8 cellular contexts compared by ENCODE assay signal in the genomic region with DNA sequence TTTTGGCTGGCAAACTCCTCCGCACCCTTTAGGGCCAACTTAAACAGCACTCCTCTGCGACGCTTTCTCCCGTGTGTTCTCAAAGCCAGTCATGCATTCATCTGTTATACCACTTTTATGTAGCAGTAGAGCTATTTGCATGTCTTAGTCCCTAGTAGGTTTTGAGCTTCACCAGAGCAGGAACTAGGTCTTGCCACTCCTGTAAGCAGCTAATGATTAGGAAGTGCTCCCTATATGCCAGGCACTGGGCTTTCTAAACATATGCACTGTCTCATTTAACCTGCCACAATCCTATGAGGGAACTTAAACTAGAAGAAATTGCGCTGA.
A peak's percentile ranks its signal among the peaks of the same experiment; 100 is the strongest.
DNase-seq lines count a peak whose midpoint lies in the region; ATAC-seq, FAIRE-seq and TF ChIP-seq lines count a peak whose summit lies in the region.

No MANE protein-coding gene starts in this region.

- POLR2A ChIA-PET in RWPE1 (lab: Yijun Ruan, JAX; ENCODE audit: low non-redundant PET): no interaction called here

- no peak for FAIRE-seq in GM12892 (lab: Jason Lieb, UNC)

- CTCF ChIA-PET in RWPE1 (lab: Yijun Ruan, JAX): interaction anchor here (0.6 kb wide), 1 partner anchor 72 kb away, joined by 3 read pairs; no protein-coding TSS in a partner anchor

- H3K27ac Mint-ChIP-seq in stimulated activated naive B cell treated with anti-CD40 and anti-IgM and Interleukin-4, amounts not matched to agents 10 μg/mL and 1 μg/mL and 100 μg/mL, for 72 hours: peak overlapping the region; percentile 82
- no peak overlapping the region for H3K27ac Mint-ChIP-seq in activated T-helper 2 cell treated with anti-CD3 and anti-CD28 coated beads, Interferon-gamma antibody, Interleukin-2, Interleukin-4, amounts not matched to agents 10 μg/mL and 5 μg/mL and 100 μg/mL, durations not matched to agents 14 hours and 24 hours and 36 hours

- H3K4me1 Mint-ChIP-seq in stimulated activated naive B cell treated with anti-CD40 and anti-IgM and Interleukin-4, amounts not matched to agents 10 μg/mL and 1 μg/mL and 100 μg/mL, for 72 hours: peaks cover 17 to 49% of the 10 kb centered on the region in 2 donors
- H3K4me1 Mint-ChIP-seq in activated T-helper 2 cell treated with anti-CD3 and anti-CD28 coated beads, Interferon-gamma antibody, Interleukin-2, Interleukin-4, amounts not matched to agents 10 μg/mL and 5 μg/mL and 100 μg/mL, durations not matched to agents 14 hours and 24 hours and 36 hours (ENCODE audit: low read depth): peaks cover 10% of the 10 kb centered on the region

- no peaks in the 10 kb centered on the region for H3K36me3 Mint-ChIP-seq in stimulated activated naive B cell treated with anti-CD40 and anti-IgM and Interleukin-4, amounts not matched to agents 10 μg/mL and 1 μg/mL and 100 μg/mL, for 72 hours
- H3K36me3 Mint-ChIP-seq in activated T-helper 2 cell treated with anti-CD3 and anti-CD28 coated beads, Interferon-gamma antibody, Interleukin-2, Interleukin-4, amounts not matched to agents 10 μg/mL and 5 μg/mL and 100 μg/mL, durations not matched to agents 14 hours and 24 hours and 36 hours (ENCODE audit: low read depth): no peaks in the 10 kb centered on the region

- peak overlapping the region; percentile 51 for H3K4me3 Mint-ChIP-seq in stimulated activated naive B cell treated with anti-CD40 and anti-IgM and Interleukin-4, amounts not matched to agents 10 μg/mL and 1 μg/mL and 100 μg/mL, for 72 hours
- no peak overlapping the region for H3K4me3 Mint-ChIP-seq in activated T-helper 2 cell treated with anti-CD3 and anti-CD28 coated beads, Interferon-gamma antibody, Interleukin-2, Interleukin-4, amounts not matched to agents 10 μg/mL and 5 μg/mL and 100 μg/mL, durations not matched to agents 14 hours and 24 hours and 36 hours (ENCODE audit: low read depth)

- DNase-seq in RWPE1 (ENCODE audit: low spot score) (no peak), GM12892 (ENCODE audit: insufficient read length) (no peak), substantia nigra (lab: John Stamatoyannopoulos, UW) (no peak), SW480 (ENCODE audit: low spot score) (no peak)
- peak; percentile 32 for DNase-seq in stimulated activated naive B cell treated with anti-CD40 and anti-IgM and Interleukin-4, amounts not matched to agents 10 μg/mL and 1 μg/mL and 100 μg/mL, for 72 hours
- no peak for DNase-seq in activated T-helper 2 cell treated with anti-CD3 and anti-CD28 coated beads, Interferon-gamma antibody, Interleukin-2, Interleukin-4, amounts not matched to agents 10 μg/mL and 5 μg/mL and 100 μg/mL, durations not matched to agents 14 hours and 24 hours and 36 hours (ENCODE audit: low spot score)

- no peak for TF ChIP-seq CTCF in RWPE1 (conservative IDR thresholded peaks at IDR 0.05; ENCODE audit: low read depth)

- TF ChIP-seq POLR2A in GM12892 (IDR thresholded peaks at IDR 0.05; ENCODE audit: low read depth, low read length): no peak

- ATAC-seq in GM19043 (IDR thresholded peaks at IDR 0.05; ENCODE audit: low read depth, unreplicated experiment) (peak; percentile 68), HG02759 (IDR thresholded peaks at IDR 0.05; ENCODE audit: unreplicated experiment) (peak; percentile 71)
- ATAC-seq in stimulated activated naive B cell treated with anti-CD40 and anti-IgM and Interleukin-4, amounts not matched to agents 10 μg/mL and 1 μg/mL and 100 μg/mL, for 72 hours (replicated peaks): peak; percentile 84 to 86

- peaks cover 14 to 38% of the 10 kb centered on the region in 2 donors for H3K27me3 Mint-ChIP-seq in stimulated activated naive B cell treated with anti-CD40 and anti-IgM and Interleukin-4, amounts not matched to agents 10 μg/mL and 1 μg/mL and 100 μg/mL, for 72 hours
- H3K27me3 Mint-ChIP-seq in activated T-helper 2 cell treated with anti-CD3 and anti-CD28 coated beads, Interferon-gamma antibody, Interleukin-2, Interleukin-4, amounts not matched to agents 10 μg/mL and 5 μg/mL and 100 μg/mL, durations not matched to agents 14 hours and 24 hours and 36 hours (ENCODE audit: low read depth): peaks cover 5% of the 10 kb centered on the region

- peak overlapping the region; percentile 74 for H3K27ac ChIP-seq in RWPE1
- H3K27ac ChIP-seq in substantia nigra (ENCODE audit: low read depth, low read length, poor library complexity, severe bottlenecking): no peak overlapping the region

- intact Hi-C loops in activated T-helper 2 cell treated with anti-CD3 and anti-CD28 coated beads, Interferon-gamma antibody, Interleukin-2, Interleukin-4, amounts not matched to agents 10 μg/mL and 5 μg/mL and 100 μg/mL, durations not matched to agents 14 hours and 24 hours and 36 hours (cut with micrococcal nuclease): no loop called here

- no peaks in the 10 kb centered on the region for H3K9me3 Mint-ChIP-seq in stimulated activated naive B cell treated with anti-CD40 and anti-IgM and Interleukin-4, amounts not matched to agents 10 μg/mL and 1 μg/mL and 100 μg/mL, for 72 hours
- H3K9me3 Mint-ChIP-seq in activated T-helper 2 cell treated with anti-CD3 and anti-CD28 coated beads, Interferon-gamma antibody, Interleukin-2, Interleukin-4, amounts not matched to agents 10 μg/mL and 5 μg/mL and 100 μg/mL, durations not matched to agents 14 hours and 24 hours and 36 hours: no peaks in the 10 kb centered on the region
